Comparison of ENCODE assay signal across 9 cellular contexts in genomic region chr17:56178203-56178602, GRCh38. TPM values are rescaled to one million over a fixed set of nuclear protein-coding genes. Genes with fewer than 3 reads are reported as not detected.
"Had no signal": no experiment of that assay in that cellular context is flagged by ENCODE, and none has a peak within 500 bp of the region (broad histone marks: within the 10 kb centered on the region; RNA-seq: fewer than 3 reads in every experiment).

No MANE protein-coding gene starts in this region.

- FAIRE-seq: HTR-8/SVneo had no signal

- H3K9ac ChIP-seq: KMS-11 had no signal

- H3K4me2 ChIP-seq: KMS-11 had no signal

- DNase-seq: Karpas-422, Kasumi-1, KBM-7, KG1 had no signal

- H3K27ac ChIP-seq: HL-60, KMS-11 had no signal

RNA-seq across cellular contexts. Expression of gene ANKFN1, which starts 24.9 kb away (rescaled TPM):
- total RNA-seq: HT-29 had no signal
- polyA plus RNA-seq: IgD-negative memory B cell had no signal
